In genomic region chr17:4789701-4789950, GRCh38 we compare ENCODE assay signal across 8 cellular contexts. TPM values are rescaled to one million over a fixed set of nuclear protein-coding genes. Genes with fewer than 3 reads are reported as not detected.
DNase-seq lines count a peak whose midpoint lies in the region; ATAC-seq, FAIRE-seq and TF ChIP-seq lines count a peak whose summit lies in the region.

No MANE protein-coding gene starts in this region.

- peak overlapping the region; percentile 57 to 83 for H3K4me3 ChIP-seq in kidney (ENCODE audit: low read length in 2 of 2)
- peak overlapping the region; percentile 66 for H3K4me3 ChIP-seq in thymus (ENCODE audit: low read length)

- peaks cover 33% of the 10 kb centered on the region for H3K4me1 Mint-ChIP-seq in activated T-cell treated with anti-CD3 and anti-CD28 coated beads, Interleukin-2, amount 50 U/mL, for 24 hours (ENCODE audit: low read depth)
- peaks cover 7% of the 10 kb centered on the region for H3K4me1 Mint-ChIP-seq in activated T-helper 17 cell treated with anti-CD3 and anti-CD28 coated beads, Interleukin-2, amount 50 U/mL, for 72 hours

- H3K9me3 Mint-ChIP-seq in activated T-cell treated with anti-CD3 and anti-CD28 coated beads, Interleukin-2, amount 50 U/mL, for 24 hours, result no peaks in the 10 kb centered on the region
- H3K9me3 Mint-ChIP-seq in activated T-helper 17 cell treated with anti-CD3 and anti-CD28 coated beads, Interleukin-2, amount 50 U/mL, for 72 hours, result no peaks in the 10 kb centered on the region

- no peaks in the 10 kb centered on the region for H3K36me3 Mint-ChIP-seq in activated T-cell treated with anti-CD3 and anti-CD28 coated beads, Interleukin-2, amount 50 U/mL, for 24 hours (ENCODE audit: low read depth)
- H3K36me3 Mint-ChIP-seq in activated T-helper 17 cell treated with anti-CD3 and anti-CD28 coated beads, Interleukin-2, amount 50 U/mL, for 72 hours (ENCODE audit: low read depth), result no peaks in the 10 kb centered on the region

- H3K27me3 Mint-ChIP-seq in activated T-cell treated with anti-CD3 and anti-CD28 coated beads, Interleukin-2, amount 50 U/mL, for 24 hours, result peaks cover 45% of the 10 kb centered on the region
- peaks cover 13% of the 10 kb centered on the region for H3K27me3 Mint-ChIP-seq in activated T-helper 17 cell treated with anti-CD3 and anti-CD28 coated beads, Interleukin-2, amount 50 U/mL, for 72 hours

- no peak for DNase-seq in activated T-cell treated with anti-CD3 and anti-CD28 coated beads, Interleukin-2, amount 50 U/mL, for 24 hours
- no peak for DNase-seq in activated T-cell treated with anti-CD3 and anti-CD28 coated beads, Interleukin-2, amount 50 U/mL, for 1 hour
- DNase-seq in kidney, result no peak
- DNase-seq in GOT3 (lab: John Stamatoyannopoulos, UW), result no peak
- DNase-seq in NCI-H748 (lab: John Stamatoyannopoulos, UW; ENCODE audit: unreplicated experiment), result no peak
- DNase-seq in stimulated activated CD4-positive, alpha-beta T cell treated with anti-CD3 and anti-CD28 coated beads, Interleukin-2, amount 100 ng/mL, for 24 hours, result no peak

- no peak for FAIRE-seq in kidney (lab: Jason Lieb, UNC)

- no peak for ATAC-seq in activated T-helper 17 cell treated with anti-CD3 and anti-CD28 coated beads, Interleukin-2, amount 50 U/mL, for 72 hours (replicated peaks)

- H3K4me1 ChIP-seq in kidney (ENCODE audit: control insufficient read depth in 1 of 2, insufficient read depth in 1 of 2, low read depth in 1 of 2, low read length in 2 of 2) (peaks cover 12 to 25% of the 10 kb centered on the region in 2 donors), thymus (ENCODE audit: control insufficient read depth, insufficient read depth, low read length) (peaks cover 9% of the 10 kb centered on the region)

- under 1% methylated on average over 25 of the region's 25 CpGs for WGBS in thymus

- peak overlapping the region; percentile 73 for H3K27ac Mint-ChIP-seq in activated T-cell treated with anti-CD3 and anti-CD28 coated beads, Interleukin-2, amount 50 U/mL, for 24 hours
- H3K27ac Mint-ChIP-seq in activated T-helper 17 cell treated with anti-CD3 and anti-CD28 coated beads, Interleukin-2, amount 50 U/mL, for 72 hours, result no peak overlapping the region

- H3K9ac ChIP-seq in kidney (ENCODE audit: low read length in 2 of 2), result peak overlapping the region; percentile 73 to 80

- H3K27me3 ChIP-seq in thymus (ENCODE audit: control insufficient read depth, insufficient read depth), result peaks cover 68% of the 10 kb centered on the region

- H3K9me3 ChIP-seq in kidney (ENCODE audit: control insufficient read depth in 1 of 2, low read length in 2 of 2) (no peaks in the 10 kb centered on the region), thymus (ENCODE audit: control insufficient read depth) (no peaks in the 10 kb centered on the region)

- intact Hi-C loops in kidney (cut with DNase I), result loop anchor here (5.0 kb wide), 1 partner anchor 93 kb away; no protein-coding TSS in a partner anchor

- peak overlapping the region; percentile 72 for H3K4me3 Mint-ChIP-seq in activated T-cell treated with anti-CD3 and anti-CD28 coated beads, Interleukin-2, amount 50 U/mL, for 24 hours
- peak overlapping the region; percentile 94 for H3K4me3 Mint-ChIP-seq in activated T-helper 17 cell treated with anti-CD3 and anti-CD28 coated beads, Interleukin-2, amount 50 U/mL, for 72 hours

- TF ChIP-seq CTCF in kidney (IDR thresholded peaks at IDR 0.05; ENCODE audit: borderline replicate concordance, extremely low read depth, insufficient read depth), result no peak

- H3K36me3 ChIP-seq in kidney (ENCODE audit: control insufficient read depth in 1 of 2, insufficient read depth in 2 of 2, low read length in 2 of 2), result no peaks in the 10 kb centered on the region
- no peaks in the 10 kb centered on the region for H3K36me3 ChIP-seq in thymus (ENCODE audit: control insufficient read depth, insufficient read depth)

- H3K27ac ChIP-seq in kidney (ENCODE audit: low read depth in 2 of 2, low read length in 2 of 2) (peak overlapping the region; percentile 92 to 93), thymus (ENCODE audit: low read depth) (peak overlapping the region; percentile 86)

RNA-seq across cellular contexts. Expression of gene GLTPD2, which starts 0.9 kb away (rescaled TPM):
- total RNA-seq in activated T-helper 17 cell treated with anti-CD3 and anti-CD28 coated beads, Interleukin-2, amount 50 U/mL, for 72 hours, result not detected
- total RNA-seq in kidney, result 0.35 TPM
- 12.5 TPM for polyA plus RNA-seq in kidney (ENCODE audit: insufficient read depth, low read depth, low replicate concordance)
- polyA plus RNA-seq in thymus, result 0.16 TPM

RNA-seq across cellular contexts. Expression of gene VMO1, which starts 3.5 kb away (rescaled TPM):
- not detected for total RNA-seq in activated T-helper 17 cell treated with anti-CD3 and anti-CD28 coated beads, Interleukin-2, amount 50 U/mL, for 72 hours
- total RNA-seq in kidney, result 3.0 TPM
- polyA plus RNA-seq in kidney (ENCODE audit: insufficient read depth, low read depth, low replicate concordance) (2.5 TPM), thymus (30.6 TPM)

RNA-seq across cellular contexts. Expression of gene PSMB6, which starts 6.3 kb away (rescaled TPM):
- 100 to 1,000 TPM in 1 of 2 donors, 10 to 100 TPM in 1; 91.0 to 169 TPM for total RNA-seq in activated T-helper 17 cell treated with anti-CD3 and anti-CD28 coated beads, Interleukin-2, amount 50 U/mL, for 72 hours
- total RNA-seq in kidney, result 103 TPM
- polyA plus RNA-seq in kidney (ENCODE audit: insufficient read depth, low read depth, low replicate concordance), result 317 TPM
- 122 TPM for polyA plus RNA-seq in thymus

RNA-seq across cellular contexts. Expression of gene PLD2, which starts 17.3 kb away (rescaled TPM):
- total RNA-seq in activated T-helper 17 cell treated with anti-CD3 and anti-CD28 coated beads, Interleukin-2, amount 50 U/mL, for 72 hours, result 10 to 100 TPM; 23.3 to 35.0 TPM
- 45.4 TPM for total RNA-seq in kidney
- polyA plus RNA-seq in kidney (ENCODE audit: insufficient read depth, low read depth, low replicate concordance) (9.2 TPM), thymus (30.7 TPM)
